Comparison of ENCODE assay signal across 16 cellular contexts in genomic region chr12:75444444-75445136, GRCh38. TPM values are rescaled to one million over a fixed set of nuclear protein-coding genes. Genes with fewer than 3 reads are reported as not detected.
DNase-seq lines count a peak whose midpoint lies in the region; ATAC-seq, FAIRE-seq and TF ChIP-seq lines count a peak whose summit lies in the region.
"Had no signal": no experiment of that assay in that cellular context is flagged by ENCODE, and none has a peak within 500 bp of the region (broad histone marks: within the 10 kb centered on the region; RNA-seq: fewer than 3 reads in every experiment).

No MANE protein-coding gene starts in this region.

- H3K27ac ChIP-seq in smooth muscle cell (ENCODE audit: low read depth) (peak overlapping the region; percentile 33), kidney (ENCODE audit: low read depth in 2 of 2, low read length in 2 of 2) (no peak overlapping the region)
- H3K27ac ChIP-seq: SJCRH30, thyroid gland had no signal

- H3K4me1 ChIP-seq in smooth muscle cell (ENCODE audit: low read depth) (no peaks in the 10 kb centered on the region), kidney (ENCODE audit: control insufficient read depth in 1 of 2, insufficient read depth in 1 of 2, low read depth in 1 of 2, low read length in 2 of 2) (peaks cover 0 to 8% of the 10 kb centered on the region in 2 donors)
- H3K4me1 ChIP-seq: SJCRH30, thyroid gland had no signal

- ATAC-seq in Right ventricle myocardium superior (ENCODE audit: poor library complexity) (peak; percentile 55), SK-N-SH treated with all-trans-retinoic acid at 6 μM for 48 hours (peak; percentile 46)

- no peaks in the 10 kb centered on the region for H3F3A ChIP-seq in smooth muscle cell (ENCODE audit: low read depth)

- peak overlapping the region; percentile 70 for H2AFZ ChIP-seq in smooth muscle cell (ENCODE audit: low read depth)

- H3K36me3 ChIP-seq in smooth muscle cell (ENCODE audit: low read depth): no peaks in the 10 kb centered on the region
- H3K36me3 ChIP-seq in kidney (ENCODE audit: control insufficient read depth in 1 of 2, insufficient read depth in 2 of 2, low read length in 2 of 2): no peaks in the 10 kb centered on the region
- H3K36me3 ChIP-seq: SJCRH30, thyroid gland had no signal

- H4K20me1 ChIP-seq in smooth muscle cell (ENCODE audit: low read depth): no peaks in the 10 kb centered on the region

- DNase-seq in Right ventricle myocardium superior (no peak), cardiac septum (ENCODE audit: low spot score) (no peak), fibroblast of villous mesenchyme (ENCODE audit: low read depth) (peak; percentile 22), smooth muscle cell (lab: John Stamatoyannopoulos, UW; ENCODE audit: unreplicated experiment) (no peak), hippocampal formation (lab: John Stamatoyannopoulos, UW) (no peak), NCI-H446 (lab: John Stamatoyannopoulos, UW) (no peak), kidney (no peak)
- DNase-seq: activated T-cell treated with anti-CD3 and anti-CD28 coated beads, Interleukin-2, amount 50 U/mL, for 24 hours; NCI-H1092; NCI-H526; SJCRH30; thyroid gland had no signal

- H3K27me3 ChIP-seq in smooth muscle cell (ENCODE audit: low read depth): no peaks in the 10 kb centered on the region
- H3K27me3 ChIP-seq: SJCRH30, thyroid gland had no signal

- TF ChIP-seq CTCF in fibroblast of villous mesenchyme (IDR thresholded peaks at IDR 0.05; ENCODE audit: insufficient read depth, low read depth, low read length): no peak
- TF ChIP-seq CTCF in smooth muscle cell (IDR thresholded peaks at IDR 0.05; ENCODE audit: borderline replicate concordance, insufficient read depth, poor library complexity, severe bottlenecking): no peak
- TF ChIP-seq CTCF in kidney (IDR thresholded peaks at IDR 0.05; ENCODE audit: borderline replicate concordance, extremely low read depth, insufficient read depth): no peak

- 82% methylated on average over 6 of the region's 6 CpGs for WGBS in smooth muscle cell (ENCODE audit: low lambda C conversion rate)

- H3K4me3 ChIP-seq in fibroblast of villous mesenchyme (ENCODE audit: low read depth, low read length) (no peak overlapping the region), smooth muscle cell (no peak overlapping the region), kidney (ENCODE audit: low read length in 2 of 2) (no peak overlapping the region)
- H3K4me3 ChIP-seq: SJCRH30, thyroid gland had no signal

- no peak for FAIRE-seq in kidney (lab: Jason Lieb, UNC)
- FAIRE-seq: endothelial cell of umbilical vein, GM18507 had no signal

- H3K79me2 ChIP-seq in smooth muscle cell (ENCODE audit: low read depth): no peaks in the 10 kb centered on the region

- intact Hi-C loops in Right ventricle myocardium superior (cut with DNase I): no loop called here
- intact Hi-C loops in cardiac septum (cut with DNase I): no loop called here
- intact Hi-C loops in kidney (cut with DNase I): no loop called here

- H3K9me3 ChIP-seq in smooth muscle cell (replicated peaks; ENCODE audit: low read depth): no peaks in the 10 kb centered on the region
- H3K9me3 ChIP-seq in kidney (ENCODE audit: control insufficient read depth in 1 of 2, low read length in 2 of 2): no peaks in the 10 kb centered on the region
- H3K9me3 ChIP-seq: SJCRH30, thyroid gland had no signal

- H3K9ac ChIP-seq in smooth muscle cell (ENCODE audit: low read depth) (no peak overlapping the region), kidney (ENCODE audit: low read length in 2 of 2) (no peak overlapping the region)

- no peak overlapping the region for H3K4me2 ChIP-seq in smooth muscle cell

TF ChIP-seq in SK-N-SH treated with all-trans-retinoic acid at 6 μM for 48 hours, 23 proteins besides CTCF, POLR2A, EP300 and RAD21:
- TF ChIP-seq ZNF70 (CRISPR knock-in tag; IDR thresholded peaks at IDR 0.05) (no peak), PATZ1 (CRISPR knock-in tag; IDR thresholded peaks at IDR 0.05; ENCODE audit: borderline replicate concordance) (no peak), RARB (CRISPR knock-in tag; IDR thresholded peaks at IDR 0.05) (no peak), TOX (CRISPR knock-in tag; IDR thresholded peaks at IDR 0.05; ENCODE audit: borderline replicate concordance) (no peak), ZNF8 (CRISPR knock-in tag; IDR thresholded peaks at IDR 0.05) (no peak), TCF4 (CRISPR knock-in tag; IDR thresholded peaks at IDR 0.05; ENCODE audit: borderline replicate concordance) (no peak), ARNTL (CRISPR knock-in tag; IDR thresholded peaks at IDR 0.05; ENCODE audit: borderline replicate concordance, low read depth) (no peak), SNAI2 (CRISPR knock-in tag; IDR thresholded peaks at IDR 0.05) (no peak), BACH2 (CRISPR knock-in tag; IDR thresholded peaks at IDR 0.05; ENCODE audit: borderline replicate concordance) (no peak), ZFP3 (CRISPR knock-in tag; IDR thresholded peaks at IDR 0.05) (no peak)

RNA-seq across cellular contexts. Expression of gene GLIPR1, which starts 36.0 kb away (rescaled TPM):
- total RNA-seq in Right ventricle myocardium superior (10.9 TPM), cardiac septum (7.8 TPM), fibroblast of villous mesenchyme (51.5 and 60.0 TPM in 2 replicates), smooth muscle cell (199 and 231 TPM in 2 replicates), kidney (20.6 TPM)
- polyA plus RNA-seq in smooth muscle cell (158 and 200 TPM in 2 replicates), kidney (ENCODE audit: insufficient read depth, low read depth, low replicate concordance) (2.3 TPM)

RNA-seq across cellular contexts. Expression of gene GLIPR1L2, which starts 53.7 kb away (rescaled TPM):
- total RNA-seq in Right ventricle myocardium superior (2.4 TPM), cardiac septum (2.7 TPM), fibroblast of villous mesenchyme (0.32 and 0.43 TPM in 2 replicates), smooth muscle cell (0.13 and 2.5 TPM in 2 replicates), kidney (1.1 TPM)
- polyA plus RNA-seq in smooth muscle cell (not detected in 2 replicates), kidney (ENCODE audit: insufficient read depth, low read depth, low replicate concordance) (0.65 TPM)
- total RNA-seq: A673, endothelial cell of umbilical vein, SJCRH30 had no signal
